Comparison of ENCODE assay signal across 1 cellular context in genomic region chr10:76649723-76650127, GRCh38.
TF ChIP-seq lines count a peak whose summit lies in the region.

No MANE protein-coding gene starts in this region.

TF ChIP-seq in H1, 55 proteins besides CTCF, POLR2A, EP300 and RAD21:
- TF ChIP-seq ZNF274 (IDR thresholded peaks at IDR 0.05; ENCODE audit: borderline replicate concordance, extremely low read depth, low read length) (no peak), NRF1 (IDR thresholded peaks at IDR 0.05; ENCODE audit: low read depth, low read length) (no peak), SAP30 (IDR thresholded peaks at IDR 0.05; ENCODE audit: insufficient read depth, insufficient replicate concordance, low read length) (no peak), SP4 (IDR thresholded peaks at IDR 0.05; ENCODE audit: low read length) (no peak), SP2 (IDR thresholded peaks at IDR 0.05; ENCODE audit: low read length) (no peak), POU5F1 (IDR thresholded peaks at IDR 0.05; ENCODE audit: low read depth, low read length) (no peak), SIRT6 (IDR thresholded peaks at IDR 0.05; ENCODE audit: low read length) (no peak), E2F6 (IDR thresholded peaks at IDR 0.05) (no peak), GABPA (IDR thresholded peaks at IDR 0.05; ENCODE audit: borderline replicate concordance, insufficient read depth, low read length) (no peak), CEBPB (IDR thresholded peaks at IDR 0.05; ENCODE audit: low read depth, low read length) (no peak), KDM1A (IDR thresholded peaks at IDR 0.05; ENCODE audit: borderline replicate concordance, low read length) (no peak), ATF2 (IDR thresholded peaks at IDR 0.05; ENCODE audit: low read length) (no peak)
